ENCODE assay signal across 22 cellular contexts in the genomic region with DNA sequence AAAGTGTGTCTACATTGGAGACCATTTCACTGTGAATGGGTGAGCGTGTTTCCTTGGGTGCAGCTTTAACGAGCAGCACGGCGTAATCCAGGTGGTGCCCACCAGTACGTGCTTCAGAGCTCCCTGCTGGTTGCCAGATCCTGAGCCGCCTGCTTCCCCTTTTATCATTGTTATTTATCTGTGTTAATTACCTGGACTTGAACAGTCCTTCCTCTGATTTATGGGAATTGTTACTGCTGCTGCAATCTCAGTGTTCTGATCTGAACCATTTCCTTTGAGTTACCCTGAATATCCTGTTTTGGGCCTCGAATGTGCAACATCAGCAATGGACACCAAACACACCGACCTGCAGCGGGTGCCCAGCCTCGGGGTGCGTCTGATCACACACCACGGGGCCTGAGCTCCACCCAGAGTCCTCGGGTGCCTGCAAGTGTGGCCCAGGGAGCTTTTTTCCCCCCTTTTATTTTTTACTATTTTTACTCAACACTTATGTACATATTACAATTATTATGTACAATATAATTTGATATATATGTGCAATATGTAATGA.
A peak's percentile ranks its signal among the peaks of the same experiment; 100 is the strongest.
DNase-seq lines count a peak whose midpoint lies in the region; ATAC-seq and TF ChIP-seq lines count a peak whose summit lies in the region.
"Had no signal": no experiment of that assay in that cellular context is flagged by ENCODE, and none has a peak within 500 bp of the region (broad histone marks: within the 10 kb centered on the region; RNA-seq: fewer than 3 reads in every experiment).

No MANE protein-coding gene starts in this region.

- H3K4me3 ChIP-seq in breast epithelium = no peak overlapping the region
- H3K4me3 ChIP-seq in neural progenitor cell = no peak overlapping the region
- H3K4me3 ChIP-seq: A549, BLaER1, GM12878, GM23338, K562 had no signal

- POLR2A ChIA-PET in MCF 10A (lab: Yijun Ruan, JAX) = interaction anchor here (0.7 kb wide), 1 partner anchor 99 kb away, joined by 3 read pairs; no protein-coding TSS in a partner anchor
- POLR2A ChIA-PET in HEK293T (lab: Yijun Ruan, JAX) = no interaction called here

- H3K4me3 Mint-ChIP-seq in MCF 10A (ENCODE audit: unreplicated experiment) = no peak overlapping the region
- no peak overlapping the region for H3K4me3 Mint-ChIP-seq in neural progenitor cell
- H3K4me3 Mint-ChIP-seq: CD8-positive, alpha-beta T cell; GM23338; T-cell had no signal

- H3K27me3 ChIP-seq in breast epithelium (no peaks in the 10 kb centered on the region), neural progenitor cell (no peaks in the 10 kb centered on the region)
- H3K27me3 ChIP-seq: BLaER1 had no signal

- H3K9ac ChIP-seq in neural progenitor cell = no peak overlapping the region
- H3K9ac ChIP-seq: BLaER1 had no signal

- H3K27ac Mint-ChIP-seq in MCF 10A (ENCODE audit: low read depth, unreplicated experiment) = peak overlapping the region; percentile 68
- no peak overlapping the region for H3K27ac Mint-ChIP-seq in neural progenitor cell
- H3K27ac Mint-ChIP-seq: CD8-positive, alpha-beta T cell; GM23338; T-cell had no signal

- DNase-seq in MCF 10A (ENCODE audit: unreplicated experiment) (no peak), breast epithelium (ENCODE audit: low spot score in 2 of 2) (no peak), HEK293T (ENCODE audit: extremely low spot score) (no peak), NCI-H69 (lab: John Stamatoyannopoulos, UW) (peak; percentile 71), left ventricle myocardium superior (no peak), T-helper 1 cell (no peak), neural progenitor cell (ENCODE audit: low spot score) (no peak)
- DNase-seq: CD8-positive, alpha-beta T cell; DMS53; EL; NCI-H1105 treated with DMSO at 0.1 percent for 48 hours; NCI-H1930; NCI-H446 treated with DMSO at 0.1 percent for 48 hours; NCI-H82; T-cell had no signal

- no peaks in the 10 kb centered on the region for H3K4me1 Mint-ChIP-seq in MCF 10A (ENCODE audit: insufficient read depth, unreplicated experiment)
- peaks cover 7% of the 10 kb centered on the region for H3K4me1 Mint-ChIP-seq in neural progenitor cell

- peak; percentile 24 for ATAC-seq in left ventricle myocardium superior
- ATAC-seq in GM18873 (IDR thresholded peaks at IDR 0.05; ENCODE audit: low FRiP score, unreplicated experiment) = no peak
- ATAC-seq: A549; CD8-positive, alpha-beta T cell; GM12878; GM23338; HCT116; K562; T-cell had no signal

- no peak overlapping the region for H3K4me2 ChIP-seq in neural progenitor cell
- H3K4me2 ChIP-seq: A549, BLaER1 had no signal

- no peak for TF ChIP-seq POLR2A in breast epithelium (IDR thresholded peaks at IDR 0.05)

- TF ChIP-seq CTCF in MCF 10A (IDR thresholded peaks at IDR 0.05; ENCODE audit: unreplicated experiment) (no peak), breast epithelium (IDR thresholded peaks at IDR 0.05) (no peak), neural progenitor cell (IDR thresholded peaks at IDR 0.05) (no peak)

- H3K79me2 ChIP-seq in neural progenitor cell (ENCODE audit: low read depth) = peaks cover 91% of the 10 kb centered on the region

- intact Hi-C loops in MCF 10A (cut with micrococcal nuclease) (no loop called here), breast epithelium (cut with DNase I; ENCODE audit: low total_unique reads) (no loop called here), left ventricle myocardium superior (cut with micrococcal nuclease) (no loop called here)

- BruUV-seq in MCF 10A (replicated peaks; lab: Mats Ljungman, UMichigan) = no TSS peak

- H3K27ac ChIP-seq in breast epithelium (no peak overlapping the region), neural progenitor cell (no peak overlapping the region)
- H3K27ac ChIP-seq: A549, BLaER1 had no signal

- no peaks in the 10 kb centered on the region for H3K4me1 ChIP-seq in breast epithelium
- peaks cover 8% of the 10 kb centered on the region for H3K4me1 ChIP-seq in neural progenitor cell
- H3K4me1 ChIP-seq: A549 had no signal

- peaks cover 6% of the 10 kb centered on the region for H3K36me3 Mint-ChIP-seq in MCF 10A (ENCODE audit: insufficient read depth, unreplicated experiment)
- peaks cover 31% of the 10 kb centered on the region for H3K36me3 Mint-ChIP-seq in neural progenitor cell

- H2AFZ ChIP-seq in neural progenitor cell (replicated peaks) = no peak overlapping the region
- H2AFZ ChIP-seq: GM23338 had no signal

- H3K9me3 ChIP-seq in breast epithelium (no peaks in the 10 kb centered on the region), neural progenitor cell (ENCODE audit: low read depth) (no peaks in the 10 kb centered on the region)
- H3K9me3 ChIP-seq: A549 had no signal

- H3K9me3 Mint-ChIP-seq in MCF 10A (ENCODE audit: unreplicated experiment) (no peaks in the 10 kb centered on the region), neural progenitor cell (peaks cover 14% of the 10 kb centered on the region)
- H3K9me3 Mint-ChIP-seq: CD8-positive, alpha-beta T cell; T-cell had no signal

- H3K27me3 Mint-ChIP-seq in MCF 10A (ENCODE audit: insufficient read depth, unreplicated experiment) = no peaks in the 10 kb centered on the region
- H3K27me3 Mint-ChIP-seq in neural progenitor cell (ENCODE audit: insufficient read depth, low read depth) = no peaks in the 10 kb centered on the region
- H3K27me3 Mint-ChIP-seq: T-cell had no signal

- H4K20me1 ChIP-seq in neural progenitor cell (ENCODE audit: low read depth) = peaks cover 4% of the 10 kb centered on the region

- CTCF ChIA-PET in MCF 10A (lab: Yijun Ruan, JAX) (no interaction called here), HEK293T (lab: Yijun Ruan, JAX) (no interaction called here)

- H3K36me3 ChIP-seq in breast epithelium = no peaks in the 10 kb centered on the region
- H3K36me3 ChIP-seq in neural progenitor cell = no peaks in the 10 kb centered on the region

- H3F3A ChIP-seq in neural progenitor cell (ENCODE audit: low read depth) = peaks cover 9% of the 10 kb centered on the region

TF ChIP-seq in HEK293T, 16 proteins besides CTCF, POLR2A, EP300 and RAD21:
- TF ChIP-seq, protein P1, sequence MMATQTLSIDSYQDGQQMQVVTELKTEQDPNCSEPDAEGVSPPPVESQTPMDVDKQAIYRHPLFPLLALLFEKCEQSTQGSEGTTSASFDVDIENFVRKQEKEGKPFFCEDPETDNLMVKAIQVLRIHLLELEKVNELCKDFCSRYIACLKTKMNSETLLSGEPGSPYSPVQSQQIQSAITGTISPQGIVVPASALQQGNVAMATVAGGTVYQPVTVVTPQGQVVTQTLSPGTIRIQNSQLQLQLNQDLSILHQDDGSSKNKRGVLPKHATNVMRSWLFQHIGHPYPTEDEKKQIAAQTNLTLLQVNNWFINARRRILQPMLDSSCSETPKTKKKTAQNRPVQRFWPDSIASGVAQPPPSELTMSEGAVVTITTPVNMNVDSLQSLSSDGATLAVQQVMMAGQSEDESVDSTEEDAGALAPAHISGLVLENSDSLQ (IDR thresholded peaks at IDR 0.05) = peak; percentile 29; the same call in 1 of the 2 replicates
- TF ChIP-seq LEF1 (IDR thresholded peaks at IDR 0.05; ENCODE audit: borderline replicate concordance) (no peak), ELF4 (IDR thresholded peaks at IDR 0.05) (no peak), L3MBTL2 (conservative IDR thresholded peaks at IDR 0.05) (no peak)
